ENCODE assay signal across 7 cellular contexts in genomic region chr2:39715822-39716221, GRCh38. TPM values are rescaled to one million over a fixed set of nuclear protein-coding genes. Genes with fewer than 3 reads are reported as not detected.
"Had no signal": no experiment of that assay in that cellular context is flagged by ENCODE, and none has a peak within 500 bp of the region (broad histone marks: within the 10 kb centered on the region; RNA-seq: fewer than 3 reads in every experiment).

No MANE protein-coding gene starts in this region.

- DNase-seq: H9, HCEC 1CT, KBM-7 had no signal

- ATAC-seq: GM23338, HepG2 had no signal

- H3K27ac ChIP-seq: HL-60 had no signal

RNA-seq across cellular contexts. Expression of gene TMEM178A, which starts 50.1 kb away (rescaled TPM):
- total RNA-seq: HT1080 had no signal
